Comparison of ENCODE assay signal across 12 cellular contexts in the genomic region with DNA sequence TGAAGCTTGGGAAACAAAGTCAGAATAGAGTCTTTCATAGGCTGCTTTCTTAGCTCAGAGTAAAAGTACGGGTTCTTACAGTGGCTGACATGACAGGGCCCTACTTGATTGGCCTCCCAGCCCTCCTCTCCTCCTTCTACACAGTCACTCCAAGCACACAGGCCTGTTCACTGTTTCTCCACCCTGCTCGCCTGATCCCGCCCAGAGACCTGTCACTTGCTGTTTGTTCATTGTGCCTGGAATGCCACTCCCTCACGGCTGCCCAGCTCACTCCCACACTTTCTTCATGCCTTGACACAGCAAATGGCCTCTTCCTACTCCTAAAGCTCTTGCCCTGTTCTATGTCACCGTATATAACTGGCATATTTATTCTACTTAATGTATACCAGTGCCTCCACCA.
DNase-seq lines count a peak whose midpoint lies in the region; ATAC-seq, FAIRE-seq and TF ChIP-seq lines count a peak whose summit lies in the region.
"Had no signal": no experiment of that assay in that cellular context is flagged by ENCODE, and none has a peak within 500 bp of the region (broad histone marks: within the 10 kb centered on the region; RNA-seq: fewer than 3 reads in every experiment).

No MANE protein-coding gene starts in this region.

- peaks cover 0 to 96% of the 10 kb centered on the region in 2 experiments; a peak in 2 of 4 replicates for H3K79me2 ChIP-seq in H1 (ENCODE audit: control insufficient read depth in 1 of 2, insufficient read depth in 2 of 2, low read length in 2 of 2)

- H3K4me3 ChIP-seq in A673 (ENCODE audit: low read depth, low read length, poor library complexity, severe bottlenecking): no peak overlapping the region
- H3K4me3 ChIP-seq in H1 (ENCODE audit: extremely low read depth in 1 of 4, insufficient read depth in 2 of 4, low read depth in 3 of 4, low read length in 4 of 4): no peak overlapping the region
- H3K4me3 ChIP-seq in naive thymus-derived CD4-positive, alpha-beta T cell (ENCODE audit: low read length): no peak overlapping the region
- H3K4me3 ChIP-seq: adrenal gland, SJSA1 had no signal

- H3K23ac ChIP-seq in H1 (ENCODE audit: insufficient read length): no peak overlapping the region

- no peaks in the 10 kb centered on the region for H3K36me3 ChIP-seq in A673 (ENCODE audit: insufficient read depth, low read length, poor library complexity, severe bottlenecking)
- no peaks in the 10 kb centered on the region for H3K36me3 ChIP-seq in H1 (ENCODE audit: control insufficient read depth in 2 of 4, insufficient read depth in 4 of 4, low read length in 3 of 4)
- H3K36me3 ChIP-seq in naive thymus-derived CD4-positive, alpha-beta T cell (ENCODE audit: control insufficient read depth in 2 of 3, insufficient read depth in 3 of 3, low read length in 3 of 3): no peaks in the 10 kb centered on the region
- H3K36me3 ChIP-seq: adrenal gland, SJSA1 had no signal

- H4K8ac ChIP-seq in H1 (ENCODE audit: extremely low read depth, insufficient read depth, low read length): no peak overlapping the region

- peaks cover 44% of the 10 kb centered on the region for H3K4me1 ChIP-seq in A673 (ENCODE audit: insufficient read depth, low read length, poor library complexity, severe bottlenecking)
- H3K4me1 ChIP-seq in H1 (replicated peaks in 1 of 4; ENCODE audit: control insufficient read depth in 3 of 4, insufficient read depth in 4 of 4, low read length in 3 of 4): peaks cover 4 to 16% (median 12%) of the 10 kb centered on the region in 4 experiments
- peaks cover 5 to 30% of the 10 kb centered on the region in 2 donors for H3K4me1 ChIP-seq in naive thymus-derived CD4-positive, alpha-beta T cell (ENCODE audit: control insufficient read depth in 2 of 2, insufficient read depth in 2 of 2, low read length in 2 of 2)

- H4K5ac ChIP-seq in H1 (ENCODE audit: insufficient read length, low read depth, low read length): no peak overlapping the region

- no peak overlapping the region for H3K4me2 ChIP-seq in H1 (ENCODE audit: insufficient read depth in 1 of 2, low read depth in 2 of 2, low read length in 2 of 2)

- no peak for FAIRE-seq in H1 (lab: Jason Lieb, UNC)

- CTCF ChIA-PET in A673 (lab: Charles Lee) (no interaction called here), H1 (lab: Charles Lee; ENCODE audit: partially characterized antibody) (interaction anchor here (0.6 to 2.3 kb wide), 4 partner anchors 12 to 31 kb away, joined by 3 to 8 read pairs (median 5); no protein-coding TSS in a partner anchor)
- CTCF ChIA-PET in naive thymus-derived CD4-positive, alpha-beta T cell (lab: Charles Lee): no interaction called here

- peaks cover 52 to 60% (median 60%) of the 10 kb centered on the region in 3 donors for H3K4me1 Mint-ChIP-seq in IgD-negative memory B cell
- peaks cover 37 to 88% (median 81%) of the 10 kb centered on the region in 7 donors for H3K4me1 Mint-ChIP-seq in naive thymus-derived CD4-positive, alpha-beta T cell

- BruUV-seq in A673 (replicated peaks; lab: Mats Ljungman, UMichigan): no TSS peak

- no peak for TF ChIP-seq POLR2A in H1 (IDR thresholded peaks at IDR 0.05; ENCODE audit: control extremely low read depth in 1 of 2, low read depth in 2 of 2, low read length in 2 of 2)

- H3K18ac ChIP-seq in H1 (ENCODE audit: extremely low read depth, low read length): no peak overlapping the region

- POLR2A ChIA-PET in A673 (lab: Charles Lee; ENCODE audit: low non-redundant PET): no interaction called here
- POLR2A ChIA-PET in H1 (lab: Charles Lee; ENCODE audit: partially characterized antibody): interaction anchor here (1.0 kb wide), 1 partner anchor 15 kb away, joined by 3 read pairs; no protein-coding TSS in a partner anchor
- POLR2A ChIA-PET in naive thymus-derived CD4-positive, alpha-beta T cell (lab: Charles Lee): interaction anchor here (0.6 kb wide), 1 partner anchor 156 kb away, joined by 3 read pairs; no protein-coding TSS in a partner anchor

- no peaks in the 10 kb centered on the region for H3K27me3 Mint-ChIP-seq in IgD-negative memory B cell
- no peaks in the 10 kb centered on the region for H3K27me3 Mint-ChIP-seq in naive thymus-derived CD4-positive, alpha-beta T cell

- peaks cover 11% of the 10 kb centered on the region; the same call in 1 of the 2 replicates for H3K79me1 ChIP-seq in H1 (ENCODE audit: low read depth, low read length)

- no peak for DNase-seq in A673 (ENCODE audit: low spot score)
- DNase-seq in H1 (ENCODE audit: low read depth in 1 of 2, low spot score in 2 of 2): no peak
- no peak for DNase-seq in naive thymus-derived CD4-positive, alpha-beta T cell
- DNase-seq in SHP77 (lab: John Stamatoyannopoulos, UW): no peak
- DNase-seq in NOMO-1 (lab: John Stamatoyannopoulos, UW; ENCODE audit: unreplicated experiment in 2 of 2): no peak
- no peak for DNase-seq in T-helper 2 cell
- DNase-seq in stimulated activated CD4-positive, alpha-beta T cell treated with anti-CD3 and anti-CD28 coated beads, Interleukin-4, amount 100 ng/mL, for 1 hour: no peak
- DNase-seq: adrenal gland, Karpas-422, NCI-H446 treated with DMSO at 0.1 percent for 48 hours had no signal

- H2BK12ac ChIP-seq in H1 (ENCODE audit: low read depth, low read length): no peak overlapping the region

- no peak overlapping the region for H3K9ac ChIP-seq in H1 (replicated peaks in 1 of 4; ENCODE audit: extremely low read depth in 1 of 4, low read depth in 3 of 4, low read length in 3 of 4)

- H2BK20ac ChIP-seq in H1 (ENCODE audit: low read length): no peak overlapping the region

- H3K14ac ChIP-seq in H1 (ENCODE audit: insufficient read length): no peak overlapping the region

- H4K20me1 ChIP-seq in H1 (replicated peaks in 1 of 2; ENCODE audit: control insufficient read depth in 1 of 2, insufficient read depth in 2 of 2, low read length in 2 of 2): peaks cover 2 to 11% of the 10 kb centered on the region in 2 experiments

- no peaks in the 10 kb centered on the region for H3K27me3 ChIP-seq in A673 (replicated peaks; ENCODE audit: insufficient read depth, low read depth, low read length, poor library complexity)
- H3K27me3 ChIP-seq in H1 (replicated peaks in 1 of 4; ENCODE audit: control insufficient read depth in 3 of 4, extremely low read depth in 1 of 4, insufficient read depth in 3 of 4, low read length in 3 of 4): no peaks in the 10 kb centered on the region
- no peaks in the 10 kb centered on the region for H3K27me3 ChIP-seq in naive thymus-derived CD4-positive, alpha-beta T cell (ENCODE audit: control insufficient read depth in 2 of 2, insufficient read depth in 2 of 2, low read length in 2 of 2)
- H3K27me3 ChIP-seq: adrenal gland, SJSA1 had no signal

- H3K27ac ChIP-seq in A673 (ENCODE audit: low read depth, low read length, poor library complexity, severe bottlenecking) (peak overlapping the region; percentile 40), H1 (ENCODE audit: low read depth, low read length) (no peak overlapping the region)
- H3K27ac ChIP-seq in naive thymus-derived CD4-positive, alpha-beta T cell (ENCODE audit: low read depth, low read length): no peak overlapping the region
- H3K27ac ChIP-seq: adrenal gland had no signal

- no peak overlapping the region for H3K4ac ChIP-seq in H1 (replicated peaks; ENCODE audit: insufficient read length, low read depth, low read length)

- H2BK120ac ChIP-seq in H1 (replicated peaks; ENCODE audit: low read depth, low read length): no peak overlapping the region

- H3K9me3 Mint-ChIP-seq in IgD-negative memory B cell: no peaks in the 10 kb centered on the region
- H3K9me3 Mint-ChIP-seq in naive thymus-derived CD4-positive, alpha-beta T cell: peaks cover 0 to 1% (median 0%) of the 10 kb centered on the region in 11 donors

- H2BK5ac ChIP-seq in H1 (ENCODE audit: low read depth, low read length): no peak overlapping the region

- H3K56ac ChIP-seq in H1 (replicated peaks; ENCODE audit: insufficient read length, low read depth, low read length): no peak overlapping the region

- H3K27ac Mint-ChIP-seq in IgD-negative memory B cell: peak overlapping the region; percentile 1 to 50 (median 41)
- peak overlapping the region in 7 of 9 donors; percentile 8 to 76 (median 56) for H3K27ac Mint-ChIP-seq in naive thymus-derived CD4-positive, alpha-beta T cell

- no peak for TF ChIP-seq EP300 in H1 (IDR thresholded peaks at IDR 0.05; ENCODE audit: borderline replicate concordance in 1 of 2, low read depth in 2 of 2, low read length in 2 of 2)

- no peak overlapping the region for H2AFZ ChIP-seq in H1 (ENCODE audit: low read length)

- H3K9me3 ChIP-seq in A673 (ENCODE audit: low read depth, low read length, poor library complexity, severe bottlenecking) (no peaks in the 10 kb centered on the region), H1 (ENCODE audit: insufficient read depth in 2 of 2, low read depth in 1 of 2, low read length in 1 of 2) (no peaks in the 10 kb centered on the region)
- no peaks in the 10 kb centered on the region for H3K9me3 ChIP-seq in naive thymus-derived CD4-positive, alpha-beta T cell (ENCODE audit: control insufficient read depth in 2 of 3, low read length in 3 of 3)
- H3K9me3 ChIP-seq: adrenal gland, SJSA1 had no signal

- 0 out of 2 replicates have a peak, but pooled peaks cover 3% of the 10 kb centered on the region for H3K23me2 ChIP-seq in H1 (ENCODE audit: low read depth, low read length)

- peaks cover 3% of the 10 kb centered on the region for H3K36me3 Mint-ChIP-seq in IgD-negative memory B cell
- peaks cover 4 to 22% (median 10%) of the 10 kb centered on the region in 5 donors for H3K36me3 Mint-ChIP-seq in naive thymus-derived CD4-positive, alpha-beta T cell

- no peak for ATAC-seq in naive thymus-derived CD4-positive, alpha-beta T cell

- TF ChIP-seq CTCF in A673 (conservative IDR thresholded peaks at IDR 0.05; ENCODE audit: low read depth, low read length) (no peak), H1 (IDR thresholded peaks at IDR 0.05; ENCODE audit: control extremely low read depth in 1 of 3, insufficient read depth in 1 of 3, low read depth in 1 of 3, low read length in 3 of 3) (no peak)

- intact Hi-C loops in A673 (cut with micrococcal nuclease; ENCODE audit: unreplicated experiment): no loop called here
- intact Hi-C loops in naive thymus-derived CD4-positive, alpha-beta T cell (cut with micrococcal nuclease): no loop called here

- no peak overlapping the region for H2BK15ac ChIP-seq in H1 (ENCODE audit: low read length)

- TF ChIP-seq RAD21 in H1 (IDR thresholded peaks at IDR 0.05 in 1 of 2, conservative IDR thresholded peaks at IDR 0.05 in 1 of 2; ENCODE audit: low read depth in 2 of 2, low read length in 2 of 2): no peak

- no peak overlapping the region for H4K91ac ChIP-seq in H1 (replicated peaks; ENCODE audit: insufficient read length, low read length)

- 81% methylated on average over 5 of the region's 5 CpGs; no CpG with 5 or more reads in 1 of the 2 experiments for WGBS in H1 (ENCODE audit: extremely low coverage in 1 of 2, insufficient coverage in 1 of 2, insufficient read length in 1 of 2, insufficient replicate concordance in 2 of 2, low coverage in 1 of 2, low lambda C conversion rate in 2 of 2, missing lambda C conversion rate in 1 of 2), 2 experiments

- H3K4me3 Mint-ChIP-seq in IgD-negative memory B cell: peak overlapping the region in 2 of 4 donors; percentile 69 to 79
- H3K4me3 Mint-ChIP-seq in naive thymus-derived CD4-positive, alpha-beta T cell: peak overlapping the region in 3 of 10 donors; percentile 4 to 27 (median 10)

- 0 out of 2 replicates have a peak overlapping the region, but pooled peaks have one; percentile 61 for H2AK5ac ChIP-seq in H1 (ENCODE audit: low read depth, low read length)
